8 cellular contexts compared by ENCODE assay signal in genomic region chr19:57664269-57665127, GRCh38. TPM values are rescaled to one million over a fixed set of nuclear protein-coding genes. Genes with fewer than 3 reads are reported as not detected.
A peak's percentile ranks its signal among the peaks of the same experiment; 100 is the strongest.
DNase-seq lines count a peak whose midpoint lies in the region; ATAC-seq, FAIRE-seq and TF ChIP-seq lines count a peak whose summit lies in the region.

No MANE protein-coding gene starts in this region.

- H3K4me3 ChIP-seq in H1 (ENCODE audit: extremely low read depth in 1 of 4, insufficient read depth in 2 of 4, low read depth in 3 of 4, low read length in 4 of 4), result peak overlapping the region; percentile 40 to 72 (median 56)
- H3K4me3 ChIP-seq in right lobe of liver, result peak overlapping the region in 2 of 3 donors; percentile 25 to 48
- peak overlapping the region; percentile 55 to 77 (median 59) for H3K4me3 ChIP-seq in stomach

- H2BK12ac ChIP-seq in H9 (ENCODE audit: insufficient read length, low read depth, low read length) (no peak overlapping the region), H1 (ENCODE audit: low read depth, low read length) (peak overlapping the region; percentile 90; the same call in 1 of the 2 replicates)

- peak; percentile 48 to 84 (median 67) for ATAC-seq in right lobe of liver

- FAIRE-seq in H1 (lab: Jason Lieb, UNC), result peak; percentile 48

- no peak overlapping the region for H3K9ac ChIP-seq in H9 (ENCODE audit: extremely low read depth, insufficient read length, low read length)
- H3K9ac ChIP-seq in H1 (replicated peaks in 1 of 4; ENCODE audit: extremely low read depth in 1 of 4, low read depth in 3 of 4, low read length in 3 of 4), result peak overlapping the region in 3 of 4 experiments; percentile 36 to 58 (median 54); a peak in 5 of 7 replicates

- peaks cover 3% of the 10 kb centered on the region; the same call in 1 of the 2 replicates for H3K4me1 ChIP-seq in H9 (ENCODE audit: insufficient read depth, low read length)
- H3K4me1 ChIP-seq in H1 (replicated peaks in 1 of 4; ENCODE audit: control insufficient read depth in 3 of 4, insufficient read depth in 4 of 4, low read length in 3 of 4), result peaks cover 2 to 5% (median 4%) of the 10 kb centered on the region in 4 experiments
- H3K4me1 ChIP-seq in right lobe of liver, result no peaks in the 10 kb centered on the region
- H3K4me1 ChIP-seq in stomach, result peaks cover 0 to 17% (median 12%) of the 10 kb centered on the region in 4 donors

- TF ChIP-seq CTCF in H9 (conservative IDR thresholded peaks at IDR 0.05) (no peak), H1 (IDR thresholded peaks at IDR 0.05; ENCODE audit: control extremely low read depth in 1 of 3, insufficient read depth in 1 of 3, low read depth in 1 of 3, low read length in 3 of 3) (no peak), right lobe of liver (IDR thresholded peaks at IDR 0.05) (no peak), stomach (IDR thresholded peaks at IDR 0.05) (no peak)

- H3K36me3 ChIP-seq in H1 (ENCODE audit: control insufficient read depth in 2 of 4, insufficient read depth in 4 of 4, low read length in 3 of 4) (no peaks in the 10 kb centered on the region), right lobe of liver (no peaks in the 10 kb centered on the region), stomach (no peaks in the 10 kb centered on the region)

- intact Hi-C loops in right lobe of liver (cut with DNase I), result no loop called here
- intact Hi-C loops in stomach (cut with DNase I; ENCODE audit: low total_unique reads), result no loop called here

- H2BK15ac ChIP-seq in H9 (ENCODE audit: low read depth, low read length) (no peak overlapping the region), H1 (ENCODE audit: low read length) (peak overlapping the region; percentile 81; the same call in 1 of the 2 replicates)

- H3K27ac Mint-ChIP-seq in H9, result peak overlapping the region in 1 of 3 experiments; percentile 57; a peak in 1 of 7 replicates

- peak overlapping the region; percentile 81 for H3K4me2 ChIP-seq in H9 (ENCODE audit: insufficient read depth, insufficient read length, low read length)
- peak overlapping the region; percentile 74 to 86 for H3K4me2 ChIP-seq in H1 (ENCODE audit: insufficient read depth in 1 of 2, low read depth in 2 of 2, low read length in 2 of 2)

- H4K5ac ChIP-seq in H9 (ENCODE audit: insufficient read length, low read depth, low read length) (no peak overlapping the region), H1 (ENCODE audit: insufficient read length, low read depth, low read length) (peak overlapping the region; percentile 46)

- H3K14ac ChIP-seq in H9 (ENCODE audit: insufficient read depth, low read length) (peak overlapping the region; percentile 37; the same call in 1 of the 2 replicates), H1 (ENCODE audit: insufficient read length) (no peak overlapping the region)

- H3K36me3 Mint-ChIP-seq in H9 (ENCODE audit: insufficient read depth in 1 of 3, low read depth in 3 of 3), result no peaks in the 10 kb centered on the region

- H3K27me3 ChIP-seq in H9 (ENCODE audit: insufficient read depth, low read length) (no peaks in the 10 kb centered on the region), H1 (replicated peaks in 1 of 4; ENCODE audit: control insufficient read depth in 3 of 4, extremely low read depth in 1 of 4, insufficient read depth in 3 of 4, low read length in 3 of 4) (no peaks in the 10 kb centered on the region; a peak in 4 of 7 replicates), right lobe of liver (no peaks in the 10 kb centered on the region), stomach (peaks cover 0 to 42% (median 15%) of the 10 kb centered on the region in 3 donors)

- POLR2A ChIA-PET in H1 (lab: Charles Lee; ENCODE audit: partially characterized antibody), result interaction anchor here (0.6 to 3.2 kb wide), 24 partner anchors 9 to 391 kb away, joined by 3 to 26 read pairs (median 4); partner anchors contain the start of genes ZIK1, ZNF134, ZNF154 and ZNF416

- H2AFZ ChIP-seq in H9 (ENCODE audit: low read length) (peak overlapping the region; percentile 24), H1 (ENCODE audit: low read length) (peak overlapping the region; percentile 96)

- no peak overlapping the region for H4K8ac ChIP-seq in H9 (replicated peaks; ENCODE audit: insufficient read length, low read depth, low read length)
- H4K8ac ChIP-seq in H1 (ENCODE audit: extremely low read depth, insufficient read depth, low read length), result peak overlapping the region; percentile 46; the same call in 1 of the 2 replicates

- no peak overlapping the region for H2BK20ac ChIP-seq in H9 (ENCODE audit: low read depth, low read length, poor library complexity, severe bottlenecking)
- H2BK20ac ChIP-seq in H1 (ENCODE audit: low read length), result 0 out of 2 replicates have a peak overlapping the region, but pooled peaks have one; percentile 55

- no peak overlapping the region for H3K23ac ChIP-seq in H9 (ENCODE audit: insufficient read length, low read depth, low read length)
- no peak overlapping the region for H3K23ac ChIP-seq in H1 (ENCODE audit: insufficient read length)

- H2AK5ac ChIP-seq in H9 (ENCODE audit: insufficient read length, low read length) (no peak overlapping the region), H1 (ENCODE audit: low read depth, low read length) (no peak overlapping the region)

- no peaks in the 10 kb centered on the region for H3K79me1 ChIP-seq in H9 (ENCODE audit: insufficient read depth, low read depth, low read length, poor library complexity, severe bottlenecking)
- no peaks in the 10 kb centered on the region for H3K79me1 ChIP-seq in H1 (ENCODE audit: low read depth, low read length)

- no peaks in the 10 kb centered on the region for H3K9me3 ChIP-seq in H9 (ENCODE audit: control insufficient read depth, low read depth, low read length)
- H3K9me3 ChIP-seq in H1 (ENCODE audit: insufficient read depth in 2 of 2, low read depth in 1 of 2, low read length in 1 of 2), result no peaks in the 10 kb centered on the region
- H3K9me3 ChIP-seq in right lobe of liver, result no peaks in the 10 kb centered on the region
- peaks cover 0 to 5% (median 0%) of the 10 kb centered on the region in 4 donors for H3K9me3 ChIP-seq in stomach

- H4K20me1 ChIP-seq in H9 (ENCODE audit: control insufficient read depth, insufficient read depth, insufficient read length) (no peaks in the 10 kb centered on the region), H1 (replicated peaks in 1 of 2; ENCODE audit: control insufficient read depth in 1 of 2, insufficient read depth in 2 of 2, low read length in 2 of 2) (no peaks in the 10 kb centered on the region)

- no peaks in the 10 kb centered on the region for H3K9me3 Mint-ChIP-seq in H9

- H3K4ac ChIP-seq in H9 (ENCODE audit: low read depth, low read length) (no peak overlapping the region), H1 (replicated peaks; ENCODE audit: insufficient read length, low read depth, low read length) (no peak overlapping the region)

- DNase-seq in AG08396 (ENCODE audit: low spot score) (peak; percentile 73), H9 (peak; percentile 67), SK-N-DZ (ENCODE audit: low spot score) (peak; percentile 54), H1 (ENCODE audit: low read depth in 1 of 2, low spot score in 2 of 2) (peak in 1 of 2 experiments; percentile 83), right lobe of liver (peak; percentile 33 to 50 (median 47)), stomach (peak; percentile 31), DMS153 (lab: John Stamatoyannopoulos, UW) (no peak)
- no peak for DNase-seq in stimulated activated CD4-positive, alpha-beta T cell treated with anti-CD3 and anti-CD28 coated beads, Interleukin-12 subunit alpha, Interleukin-12 subunit beta, amount 100 ng/mL, for 4 hours

- TF ChIP-seq RAD21 in H1 (IDR thresholded peaks at IDR 0.05 in 1 of 2, conservative IDR thresholded peaks at IDR 0.05 in 1 of 2; ENCODE audit: low read depth in 2 of 2, low read length in 2 of 2), result no peak

- WGBS in H9 (ENCODE audit: extremely low coverage, insufficient read length, low lambda C conversion rate), result no CpG with 5 or more reads among the region's 64 CpGs
- WGBS in H1 (ENCODE audit: extremely low coverage in 1 of 2, insufficient coverage in 1 of 2, insufficient read length in 1 of 2, insufficient replicate concordance in 2 of 2, low coverage in 1 of 2, low lambda C conversion rate in 2 of 2, missing lambda C conversion rate in 1 of 2), 2 experiments, result 4% methylated on average over 45 of the region's 64 CpGs; no CpG with 5 or more reads in 1 of the 2 experiments
- 10% methylated on average over 19 of the region's 64 CpGs for WGBS in right lobe of liver (ENCODE audit: insufficient coverage, low coverage, low lambda C conversion rate, missing lambda C conversion rate)
- WGBS in stomach, 5 donors, result 3 to 5% (median 4%) methylated on average over 42 to 64 of the region's 64 CpGs

- H3K79me2 ChIP-seq in H9 (ENCODE audit: insufficient read depth, low read length) (no peaks in the 10 kb centered on the region), H1 (ENCODE audit: control insufficient read depth in 1 of 2, insufficient read depth in 2 of 2, low read length in 2 of 2) (no peaks in the 10 kb centered on the region)

- no peak overlapping the region for H4K91ac ChIP-seq in H9 (ENCODE audit: insufficient read length, low read depth, low read length)
- no peak overlapping the region for H4K91ac ChIP-seq in H1 (replicated peaks; ENCODE audit: insufficient read length, low read length)

- H2BK120ac ChIP-seq in H9 (ENCODE audit: low read depth, low read length, poor library complexity, severe bottlenecking), result no peak overlapping the region
- H2BK120ac ChIP-seq in H1 (replicated peaks; ENCODE audit: low read depth, low read length), result no peak overlapping the region

- H3K56ac ChIP-seq in H9 (ENCODE audit: insufficient read length, low read depth, low read length) (no peak overlapping the region), H1 (replicated peaks; ENCODE audit: insufficient read length, low read depth, low read length) (no peak overlapping the region)

- H3T11ph ChIP-seq in H9 (ENCODE audit: low read length), result no peak overlapping the region

- H3K27ac ChIP-seq in H9 (ENCODE audit: insufficient read length, low read depth, low read length), result no peak overlapping the region
- no peak overlapping the region for H3K27ac ChIP-seq in H1 (ENCODE audit: low read depth, low read length)
- peak overlapping the region in 2 of 3 donors; percentile 18 to 40 for H3K27ac ChIP-seq in right lobe of liver
- H3K27ac ChIP-seq in stomach, result peak overlapping the region; percentile 28 to 79 (median 56)

- H2BK5ac ChIP-seq in H9 (ENCODE audit: insufficient read length, low read length), result no peak overlapping the region
- H2BK5ac ChIP-seq in H1 (ENCODE audit: low read depth, low read length), result no peak overlapping the region

- peak overlapping the region; percentile 23 for H3K18ac ChIP-seq in H9 (ENCODE audit: insufficient read length, low read depth, low read length)
- peak overlapping the region; percentile 64 for H3K18ac ChIP-seq in H1 (ENCODE audit: extremely low read depth, low read length)

- peaks cover 12 to 13% of the 10 kb centered on the region in 2 experiments for H3K4me1 Mint-ChIP-seq in H9

- TF ChIP-seq EP300 in H1 (IDR thresholded peaks at IDR 0.05; ENCODE audit: borderline replicate concordance in 1 of 2, low read depth in 2 of 2, low read length in 2 of 2) (no peak), stomach (IDR thresholded peaks at IDR 0.05) (no peak)

- peaks cover 8% of the 10 kb centered on the region for H3K23me2 ChIP-seq in H9 (ENCODE audit: insufficient read length, low read depth, low read length, poor library complexity, severe bottlenecking)
- peaks cover 4% of the 10 kb centered on the region for H3K23me2 ChIP-seq in H1 (ENCODE audit: low read depth, low read length)

- peak; percentile 63 to 81 for TF ChIP-seq POLR2A in H1 (IDR thresholded peaks at IDR 0.05; ENCODE audit: control extremely low read depth in 1 of 2, low read depth in 2 of 2, low read length in 2 of 2)
- no peak for TF ChIP-seq POLR2A in right lobe of liver (IDR thresholded peaks at IDR 0.05)
- TF ChIP-seq POLR2A in stomach (IDR thresholded peaks at IDR 0.05), result no peak

- CTCF ChIA-PET in H1 (lab: Charles Lee; ENCODE audit: partially characterized antibody), result interaction anchor here (1.1 to 3.7 kb wide), 7 partner anchors 9 to 179 kb away, joined by 3 to 14 read pairs (median 6); partner anchors contain the start of gene ZNF551

- peak overlapping the region; percentile 72 to 85 for H3K4me3 Mint-ChIP-seq in H9

- peaks cover 43% of the 10 kb centered on the region for H3K27me3 Mint-ChIP-seq in H9 (ENCODE audit: low read depth)

RNA-seq across cellular contexts. Expression of gene ZSCAN4, which starts 4.2 kb away (rescaled TPM):
- total RNA-seq in H9 (2021) (not detected in 2 replicates), right lobe of liver (not detected), stomach (1 to 10 TPM in 1 of 5 donors, not detected in 4; 1.5 TPM)
- polyA plus RNA-seq in SK-N-DZ (2014; cell fraction: cytosol; rRNA removed), result not detected in 2 replicates
- not detected in 2 replicates for polyA plus RNA-seq in SK-N-DZ (2014; cell fraction: nucleus; rRNA removed)
- total RNA-seq in H1 (2021; fragmentation: NEBNext Ultra II Directional; extraction: Animal tissue kit (Norgen Biotek cat#: 25700)), result not detected in 2 replicates
- polyA plus RNA-seq in H1 (2011; rRNA removed) (not detected in 2 replicates), stomach (under 1 TPM in 2 of 3 donors, not detected in 1; 0.05 to 0.76 TPM)
- polyA plus RNA-seq in H1 (2011; cell fraction: cytosol; rRNA removed), result not detected
- 0.06 TPM for polyA plus RNA-seq in H1 (2011; cell fraction: nucleus; rRNA removed)
- 0.09 TPM in 1 of 4 replicates, not detected in the others for polyA plus RNA-seq in H1 (2012, experiment 1 of 2)
- polyA plus RNA-seq in H1 (2012, experiment 2 of 2), result not detected
- not detected for polyA plus RNA-seq in H1 (2013, experiment 1 of 2)
- not detected for polyA plus RNA-seq in H1 (2013, experiment 2 of 2)
- polyA minus RNA-seq in H1 (2011; rRNA and poly(A)+ RNA removed), result not detected in 2 replicates
- not detected for polyA minus RNA-seq in H1 (2011; cell fraction: cytosol; rRNA and poly(A)+ RNA removed)
- polyA minus RNA-seq in H1 (2011; cell fraction: nucleus; rRNA and poly(A)+ RNA removed), result not detected

RNA-seq across cellular contexts. Expression of gene ZNF551, which starts 17.3 kb away (rescaled TPM):
- total RNA-seq in H9 (2021), result 28.7 and 30.6 TPM in 2 replicates
- polyA plus RNA-seq in SK-N-DZ (2014; cell fraction: cytosol; rRNA removed), result 8.7 and 15.1 TPM in 2 replicates
- 5.0 and 7.4 TPM in 2 replicates for polyA plus RNA-seq in SK-N-DZ (2014; cell fraction: nucleus; rRNA removed)
- total RNA-seq in H1 (2021; fragmentation: NEBNext Ultra II Directional; extraction: Animal tissue kit (Norgen Biotek cat#: 25700)), result 30.0 and 33.0 TPM in 2 replicates
- 14.6 and 19.2 TPM in 2 replicates for polyA plus RNA-seq in H1 (2011; rRNA removed)
- polyA plus RNA-seq in H1 (2011; cell fraction: cytosol; rRNA removed), result 27.0 TPM
- 14.2 TPM for polyA plus RNA-seq in H1 (2011; cell fraction: nucleus; rRNA removed)
- polyA plus RNA-seq in H1 (2012, experiment 1 of 2), result 13.7 to 17.0 TPM (median 15.6 TPM) in 4 replicates
- polyA plus RNA-seq in H1 (2012, experiment 2 of 2), result 1.7 TPM
- 12.9 TPM for polyA plus RNA-seq in H1 (2013, experiment 1 of 2)
- 12.8 TPM for polyA plus RNA-seq in H1 (2013, experiment 2 of 2)
- polyA minus RNA-seq in H1 (2011; rRNA and poly(A)+ RNA removed), result 44.0 and 60.2 TPM in 2 replicates
- 35.6 TPM for polyA minus RNA-seq in H1 (2011; cell fraction: cytosol; rRNA and poly(A)+ RNA removed)
- polyA minus RNA-seq in H1 (2011; cell fraction: nucleus; rRNA and poly(A)+ RNA removed), result 32.7 TPM
- 1 to 10 TPM in 4 of 6 experiments, under 1 TPM in 2; 0.77 to 2.2 (median 1.4) TPM for total RNA-seq in right lobe of liver
- total RNA-seq in stomach, result 10 to 100 TPM in 2 of 5 donors, 1 to 10 TPM in 1, under 1 TPM in 1, not detected in 1; 0.87 to 18.7 (median 10.1) TPM
- 1 to 10 TPM in 2 of 3 donors, under 1 TPM in 1; 1.00 to 1.8 (median 1.6) TPM for polyA plus RNA-seq in stomach

RNA-seq across cellular contexts. Expression of gene ZNF211, which starts 31.5 kb away (rescaled TPM):
- total RNA-seq in H9 (2021) (12.9 and 14.8 TPM in 2 replicates), right lobe of liver (1 to 10 TPM; 1.7 to 5.4 (median 3.9) TPM), stomach (10 to 100 TPM in 3 of 5 donors, 1 to 10 TPM in 2; 5.4 to 37.1 (median 14.6) TPM)
- 7.3 and 10.3 TPM in 2 replicates for polyA plus RNA-seq in SK-N-DZ (2014; cell fraction: cytosol; rRNA removed)
- polyA plus RNA-seq in SK-N-DZ (2014; cell fraction: nucleus; rRNA removed), result 10.1 and 12.9 TPM in 2 replicates
- total RNA-seq in H1 (2021; fragmentation: NEBNext Ultra II Directional; extraction: Animal tissue kit (Norgen Biotek cat#: 25700)), result 15.0 and 15.7 TPM in 2 replicates
- polyA plus RNA-seq in H1 (2011; rRNA removed) (5.0 and 7.5 TPM in 2 replicates), stomach (1 to 10 TPM; 4.4 to 9.8 (median 5.7) TPM)
- 9.9 TPM for polyA plus RNA-seq in H1 (2011; cell fraction: cytosol; rRNA removed)
- 10.3 TPM for polyA plus RNA-seq in H1 (2011; cell fraction: nucleus; rRNA removed)
- polyA plus RNA-seq in H1 (2012, experiment 1 of 2), result 10.1 to 16.4 TPM (median 11.5 TPM) in 4 replicates
- polyA plus RNA-seq in H1 (2012, experiment 2 of 2), result 1.1 TPM
- polyA plus RNA-seq in H1 (2013, experiment 1 of 2), result 9.0 TPM
- 8.1 TPM for polyA plus RNA-seq in H1 (2013, experiment 2 of 2)
- polyA minus RNA-seq in H1 (2011; rRNA and poly(A)+ RNA removed), result 14.5 and 17.9 TPM in 2 replicates
- polyA minus RNA-seq in H1 (2011; cell fraction: cytosol; rRNA and poly(A)+ RNA removed), result 6.5 TPM
- polyA minus RNA-seq in H1 (2011; cell fraction: nucleus; rRNA and poly(A)+ RNA removed), result 19.7 TPM

RNA-seq across cellular contexts. Expression of gene ZNF154, which starts 44.5 kb away (rescaled TPM):
- total RNA-seq in H9 (2021), result 17.6 and 18.7 TPM in 2 replicates
- not detected in 2 replicates for polyA plus RNA-seq in SK-N-DZ (2014; cell fraction: cytosol; rRNA removed)
- polyA plus RNA-seq in SK-N-DZ (2014; cell fraction: nucleus; rRNA removed), result not detected in 2 replicates
- total RNA-seq in H1 (2021; fragmentation: NEBNext Ultra II Directional; extraction: Animal tissue kit (Norgen Biotek cat#: 25700)), result 9.5 and 11.6 TPM in 2 replicates
- 4.8 and 5.3 TPM in 2 replicates for polyA plus RNA-seq in H1 (2011; rRNA removed)
- 7.5 TPM for polyA plus RNA-seq in H1 (2011; cell fraction: cytosol; rRNA removed)
- polyA plus RNA-seq in H1 (2011; cell fraction: nucleus; rRNA removed), result 12.7 TPM
- 6.7 to 10.3 TPM (median 8.3 TPM) in 4 replicates for polyA plus RNA-seq in H1 (2012, experiment 1 of 2)
- 0.91 TPM for polyA plus RNA-seq in H1 (2012, experiment 2 of 2)
- 5.9 TPM for polyA plus RNA-seq in H1 (2013, experiment 1 of 2)
- 5.0 TPM for polyA plus RNA-seq in H1 (2013, experiment 2 of 2)
- polyA minus RNA-seq in H1 (2011; rRNA and poly(A)+ RNA removed), result 15.7 and 18.1 TPM in 2 replicates
- 10.6 TPM for polyA minus RNA-seq in H1 (2011; cell fraction: cytosol; rRNA and poly(A)+ RNA removed)
- 22.7 TPM for polyA minus RNA-seq in H1 (2011; cell fraction: nucleus; rRNA and poly(A)+ RNA removed)
- 1 to 10 TPM in 1 of 6 experiments, under 1 TPM in 5; 0.31 to 1.2 (median 0.60) TPM for total RNA-seq in right lobe of liver
- 10 to 100 TPM in 1 of 5 donors, under 1 TPM in 2, not detected in 2; 0.45 to 21.8 (median 0.58) TPM for total RNA-seq in stomach
- 1 to 10 TPM in 1 of 3 donors, under 1 TPM in 2; 0.25 to 2.3 (median 0.61) TPM for polyA plus RNA-seq in stomach

RNA-seq across cellular contexts. Expression of gene ZNF134, which starts 50.5 kb away (rescaled TPM):
- 43.2 and 44.1 TPM in 2 replicates for total RNA-seq in H9 (2021)
- 7.4 and 13.6 TPM in 2 replicates for polyA plus RNA-seq in SK-N-DZ (2014; cell fraction: cytosol; rRNA removed)
- 5.7 and 12.4 TPM in 2 replicates for polyA plus RNA-seq in SK-N-DZ (2014; cell fraction: nucleus; rRNA removed)
- 54.6 and 55.1 TPM in 2 replicates for total RNA-seq in H1 (2021; fragmentation: NEBNext Ultra II Directional; extraction: Animal tissue kit (Norgen Biotek cat#: 25700))
- 16.6 and 19.4 TPM in 2 replicates for polyA plus RNA-seq in H1 (2011; rRNA removed)
- 29.0 TPM for polyA plus RNA-seq in H1 (2011; cell fraction: cytosol; rRNA removed)
- polyA plus RNA-seq in H1 (2011; cell fraction: nucleus; rRNA removed), result 27.6 TPM
- polyA plus RNA-seq in H1 (2012, experiment 1 of 2), result 27.4 to 35.0 TPM (median 33.1 TPM) in 4 replicates
- 2.5 TPM for polyA plus RNA-seq in H1 (2012, experiment 2 of 2)
- polyA plus RNA-seq in H1 (2013, experiment 1 of 2), result 27.7 TPM
- 24.5 TPM for polyA plus RNA-seq in H1 (2013, experiment 2 of 2)
- polyA minus RNA-seq in H1 (2011; rRNA and poly(A)+ RNA removed), result 44.1 and 49.1 TPM in 2 replicates
- polyA minus RNA-seq in H1 (2011; cell fraction: cytosol; rRNA and poly(A)+ RNA removed), result 29.7 TPM
- polyA minus RNA-seq in H1 (2011; cell fraction: nucleus; rRNA and poly(A)+ RNA removed), result 64.4 TPM
- 1 to 10 TPM; 3.6 to 8.9 (median 5.0) TPM for total RNA-seq in right lobe of liver
- 10 to 100 TPM in 4 of 5 donors, 1 to 10 TPM in 1; 6.2 to 21.7 (median 11.6) TPM for total RNA-seq in stomach
- 1 to 10 TPM; 3.8 to 5.0 (median 4.2) TPM for polyA plus RNA-seq in stomach

Comparison
In these comparisons a context has a peak if more than half of its experiments do, and no peak if none do; other contexts are left out.
1. DNase-seq: peak in AG08396 (single experiment), H9 (single experiment), SK-N-DZ (single experiment), right lobe of liver (3 of 3) and stomach (single experiment); none in stimulated activated CD4-positive, alpha-beta T cell treated with anti-CD3 and anti-CD28 coated beads, Interleukin-12 subunit alpha, Interleukin-12 subunit beta, amount 100 ng/mL, for 4 hours (single experiment) and DMS153 (single experiment).
2. H3K27ac ChIP-seq: peak in right lobe of liver (2 of 3) and stomach (5 of 5); none in H9 (single experiment) and H1 (single experiment).
3. POLR2A ChIP-seq: peak in H1 (2 of 2); none in right lobe of liver (single experiment) and stomach (0 of 4).
4. Peak in every context shown above with its lines, with median percentiles within 50 percentile points of each other: H3K4me3 ChIP-seq.